In the genomic region with DNA sequence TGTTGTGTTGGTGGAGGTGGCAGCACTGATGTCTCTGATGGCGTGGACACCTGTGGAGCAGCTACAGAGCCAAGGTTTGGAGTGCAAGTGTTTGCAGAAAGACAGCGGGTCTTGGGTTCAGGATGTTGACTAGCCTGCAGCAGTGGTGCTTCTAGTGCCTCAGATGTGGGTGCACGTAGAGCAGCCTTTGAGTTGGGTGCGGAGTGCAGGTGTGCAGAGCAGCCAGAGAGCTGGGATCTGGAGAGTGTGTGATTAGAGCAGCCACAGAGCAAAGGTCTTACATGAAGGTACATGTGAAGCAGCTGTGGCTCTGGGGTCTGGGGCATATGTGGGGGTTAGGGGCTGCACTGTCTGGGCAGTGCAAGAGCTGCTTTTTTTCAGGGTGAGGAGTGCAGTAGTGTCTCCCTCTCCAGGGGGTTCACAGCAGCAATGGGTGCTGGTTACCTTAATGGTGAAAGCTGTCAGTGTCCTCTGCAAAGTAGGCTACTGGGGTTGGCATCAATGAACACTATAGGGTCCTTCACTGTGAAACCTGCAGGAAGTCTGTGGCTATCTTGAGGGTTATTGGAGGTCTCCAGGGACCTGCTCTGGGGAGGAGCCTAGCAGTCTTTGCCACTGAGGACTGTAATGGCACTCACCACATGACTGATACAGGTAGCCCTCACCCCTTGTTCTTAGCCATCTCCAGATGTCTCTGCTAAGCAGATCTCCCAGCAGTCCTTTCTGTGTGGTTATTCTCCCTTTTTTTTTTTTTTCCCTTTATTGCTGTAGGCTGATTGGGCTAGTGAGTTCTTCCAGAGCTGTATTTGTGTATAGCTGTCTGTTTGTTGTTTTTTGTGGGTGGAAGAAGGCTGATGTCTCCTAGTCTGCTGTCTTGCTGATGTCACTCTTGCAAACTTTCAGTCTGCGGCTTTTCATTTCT, we compare ENCODE assay signal across 8 cellular contexts. TPM values are rescaled to one million over a fixed set of nuclear protein-coding genes. Genes with fewer than 3 reads are reported as not detected.
DNase-seq lines count a peak whose midpoint lies in the region; ATAC-seq, FAIRE-seq and TF ChIP-seq lines count a peak whose summit lies in the region.

No MANE protein-coding gene starts in this region.

- no peak overlapping the region for H3K4me3 ChIP-seq in small intestine (ENCODE audit: low read depth in 1 of 2, low read length in 2 of 2)
- no peak overlapping the region for H3K4me3 ChIP-seq in right atrium auricular region

- H3K4me1 ChIP-seq in small intestine (ENCODE audit: control insufficient read depth in 2 of 2, insufficient read depth in 1 of 2, low read depth in 1 of 2, low read length in 1 of 2) = peaks cover 0 to 4% of the 10 kb centered on the region in 2 donors
- no peaks in the 10 kb centered on the region for H3K4me1 ChIP-seq in right atrium auricular region

- H3K9me3 Mint-ChIP-seq in activated CD8-positive, alpha-beta memory T cell treated with anti-CD3 and anti-CD28 coated beads, Interleukin-2, amount 10 ng/mL, durations not matched to agents 7 days and 5 days (ENCODE audit: low read depth) = peaks cover 2% of the 10 kb centered on the region
- no peaks in the 10 kb centered on the region for H3K9me3 Mint-ChIP-seq in activated CD4-positive, alpha-beta memory T cell treated with anti-CD3 and anti-CD28 coated beads, Interleukin-2, amount 10 ng/mL, durations not matched to agents 7 days and 5 days

- H3K9me3 ChIP-seq in small intestine (ENCODE audit: control insufficient read depth, low read depth) (no peaks in the 10 kb centered on the region), right atrium auricular region (peaks cover 0 to 7% of the 10 kb centered on the region in 2 donors)

- peak; percentile 69 for DNase-seq in activated CD8-positive, alpha-beta memory T cell treated with anti-CD3 and anti-CD28 coated beads, Interleukin-2, amount 10 ng/mL, durations not matched to agents 7 days and 5 days
- no peak for DNase-seq in activated CD8-positive, alpha-beta memory T cell treated with anti-CD3 and anti-CD28 coated beads for 24 hours
- no peak for DNase-seq in activated CD4-positive, alpha-beta memory T cell treated with anti-CD3 and anti-CD28 coated beads, Interleukin-2, amount 10 ng/mL, durations not matched to agents 7 days and 5 days
- DNase-seq in small intestine = peak; percentile 16
- DNase-seq in stimulated activated CD4-positive, alpha-beta T cell treated with anti-CD3 and anti-CD28 coated beads, Interleukin-2, amount 100 ng/mL, for 24 hours = no peak
- DNase-seq in right atrium auricular region (ENCODE audit: low spot score) = no peak

- peaks cover 9 to 27% of the 10 kb centered on the region in 2 donors for H3K36me3 ChIP-seq in small intestine (ENCODE audit: control insufficient read depth in 2 of 2, insufficient read depth in 2 of 2, low read length in 2 of 2)
- H3K36me3 ChIP-seq in right atrium auricular region = peaks cover 53% of the 10 kb centered on the region

- CTCF ChIA-PET in activated CD8-positive, alpha-beta memory T cell treated with anti-CD3 and anti-CD28 coated beads, Interleukin-2, amount 10 ng/mL, durations not matched to agents 7 days and 5 days (lab: Charles Lee) = interaction anchor here (0.7 to 1.9 kb wide), 6 partner anchors 11 to 250 kb away, joined by 3 to 10 read pairs (median 3); no protein-coding TSS in a partner anchor
- CTCF ChIA-PET in activated CD4-positive, alpha-beta memory T cell treated with anti-CD3 and anti-CD28 coated beads, Interleukin-2, amount 10 ng/mL, durations not matched to agents 7 days and 5 days (lab: Charles Lee) = interaction anchor here (1.0 to 2.2 kb wide), 3 partner anchors 19 to 29 kb away, joined by 5 to 9 read pairs (median 8); no protein-coding TSS in a partner anchor

- peaks cover 69% of the 10 kb centered on the region for H3K36me3 Mint-ChIP-seq in activated CD8-positive, alpha-beta memory T cell treated with anti-CD3 and anti-CD28 coated beads, Interleukin-2, amount 10 ng/mL, durations not matched to agents 7 days and 5 days
- peaks cover 72% of the 10 kb centered on the region for H3K36me3 Mint-ChIP-seq in activated CD4-positive, alpha-beta memory T cell treated with anti-CD3 and anti-CD28 coated beads, Interleukin-2, amount 10 ng/mL, durations not matched to agents 7 days and 5 days (ENCODE audit: low read depth)

- H3K27me3 ChIP-seq in small intestine (ENCODE audit: control insufficient read depth in 2 of 2, insufficient read depth in 2 of 2, low read length in 2 of 2) (no peaks in the 10 kb centered on the region), right atrium auricular region (no peaks in the 10 kb centered on the region)

- POLR2A ChIA-PET in activated CD4-positive, alpha-beta memory T cell treated with anti-CD3 and anti-CD28 coated beads, Interleukin-2, amount 10 ng/mL, durations not matched to agents 7 days and 5 days (lab: Charles Lee) = no interaction called here

- 74 to 90% (median 77%) methylated on average over 5 of the region's 5 CpGs for WGBS in small intestine, 3 donors

- no peak for FAIRE-seq in small intestine (lab: Jason Lieb, UNC)

- no peak overlapping the region for H3K27ac ChIP-seq in small intestine (ENCODE audit: low read depth in 1 of 2, low read length in 1 of 2)
- H3K27ac ChIP-seq in right atrium auricular region = no peak overlapping the region

- TF ChIP-seq CTCF in right atrium auricular region (IDR thresholded peaks at IDR 0.05) = no peak

- peaks cover 40% of the 10 kb centered on the region for H3K4me1 Mint-ChIP-seq in activated CD8-positive, alpha-beta memory T cell treated with anti-CD3 and anti-CD28 coated beads, Interleukin-2, amount 10 ng/mL, durations not matched to agents 7 days and 5 days
- H3K4me1 Mint-ChIP-seq in activated CD4-positive, alpha-beta memory T cell treated with anti-CD3 and anti-CD28 coated beads, Interleukin-2, amount 10 ng/mL, durations not matched to agents 7 days and 5 days = peaks cover 37% of the 10 kb centered on the region

- H3K4me3 Mint-ChIP-seq in activated CD8-positive, alpha-beta memory T cell treated with anti-CD3 and anti-CD28 coated beads, Interleukin-2, amount 10 ng/mL, durations not matched to agents 7 days and 5 days = peak overlapping the region; percentile 1
- no peak overlapping the region for H3K4me3 Mint-ChIP-seq in activated CD4-positive, alpha-beta memory T cell treated with anti-CD3 and anti-CD28 coated beads, Interleukin-2, amount 10 ng/mL, durations not matched to agents 7 days and 5 days

- ATAC-seq in activated CD8-positive, alpha-beta memory T cell treated with anti-CD3 and anti-CD28 coated beads, Interleukin-2, amount 10 ng/mL, durations not matched to agents 7 days and 5 days = peak; percentile 84
- peak; percentile 96 for ATAC-seq in HG03097 (IDR thresholded peaks at IDR 0.05; ENCODE audit: low FRiP score, unreplicated experiment)
- no peak for ATAC-seq in GM18519 (IDR thresholded peaks at IDR 0.05; ENCODE audit: low FRiP score, unreplicated experiment)

- H3K27me3 Mint-ChIP-seq in activated CD8-positive, alpha-beta memory T cell treated with anti-CD3 and anti-CD28 coated beads, Interleukin-2, amount 10 ng/mL, durations not matched to agents 7 days and 5 days = no peaks in the 10 kb centered on the region
- no peaks in the 10 kb centered on the region for H3K27me3 Mint-ChIP-seq in activated CD4-positive, alpha-beta memory T cell treated with anti-CD3 and anti-CD28 coated beads, Interleukin-2, amount 10 ng/mL, durations not matched to agents 7 days and 5 days

- peak overlapping the region; percentile 68 for H3K27ac Mint-ChIP-seq in activated CD8-positive, alpha-beta memory T cell treated with anti-CD3 and anti-CD28 coated beads, Interleukin-2, amount 10 ng/mL, durations not matched to agents 7 days and 5 days
- peak overlapping the region; percentile 33 for H3K27ac Mint-ChIP-seq in activated CD4-positive, alpha-beta memory T cell treated with anti-CD3 and anti-CD28 coated beads, Interleukin-2, amount 10 ng/mL, durations not matched to agents 7 days and 5 days

RNA-seq across cellular contexts. Expression of a gene that starts 14.3 kb away (rescaled TPM):
- 10 to 100 TPM; 30.7 to 30.9 TPM for total RNA-seq in activated CD8-positive, alpha-beta memory T cell treated with anti-CD3 and anti-CD28 coated beads, Interleukin-2, amount 10 ng/mL, durations not matched to agents 7 days and 5 days
- total RNA-seq in activated CD4-positive, alpha-beta memory T cell treated with anti-CD3 and anti-CD28 coated beads, Interleukin-2, amount 10 ng/mL, durations not matched to agents 7 days and 5 days = 10 to 100 TPM; 36.0 to 39.7 TPM
- polyA plus RNA-seq in small intestine = 10 to 100 TPM; 22.1 to 38.5 (median 28.9) TPM
- total RNA-seq in right atrium auricular region = 10 to 100 TPM; 31.5 to 36.8 TPM

RNA-seq across cellular contexts. Expression of a gene that starts 44.1 kb away (rescaled TPM):
- 100 to 1,000 TPM in 1 of 2 experiments, 10 to 100 TPM in 1; 46.4 to 231 TPM for total RNA-seq in activated CD8-positive, alpha-beta memory T cell treated with anti-CD3 and anti-CD28 coated beads, Interleukin-2, amount 10 ng/mL, durations not matched to agents 7 days and 5 days
- 10 to 100 TPM; 79.0 to 80.0 TPM for total RNA-seq in activated CD4-positive, alpha-beta memory T cell treated with anti-CD3 and anti-CD28 coated beads, Interleukin-2, amount 10 ng/mL, durations not matched to agents 7 days and 5 days
- polyA plus RNA-seq in small intestine = 10 to 100 TPM; 25.6 to 49.0 (median 32.4) TPM
- 1 to 10 TPM; 3.6 to 9.1 TPM for total RNA-seq in right atrium auricular region

Comparison
In these comparisons a context has a peak if more than half of its experiments do, and no peak if none do; other contexts are left out.
1. DNase-seq: peak in activated CD8-positive, alpha-beta memory T cell treated with anti-CD3 and anti-CD28 coated beads, Interleukin-2, amount 10 ng/mL, durations not matched to agents 7 days and 5 days (single experiment) and small intestine (single experiment); none in activated CD8-positive, alpha-beta memory T cell treated with anti-CD3 and anti-CD28 coated beads for 24 hours (single experiment), activated CD4-positive, alpha-beta memory T cell treated with anti-CD3 and anti-CD28 coated beads, Interleukin-2, amount 10 ng/mL, durations not matched to agents 7 days and 5 days (single experiment), stimulated activated CD4-positive, alpha-beta T cell treated with anti-CD3 and anti-CD28 coated beads, Interleukin-2, amount 100 ng/mL, for 24 hours (0 of 2) and right atrium auricular region (single experiment).
2. RNA of a gene that starts 44.1 kb away (total RNA-seq): 46.4 to 231 TPM in activated CD8-positive, alpha-beta memory T cell treated with anti-CD3 and anti-CD28 coated beads, Interleukin-2, amount 10 ng/mL, durations not matched to agents 7 days and 5 days and 79.0 to 80.0 TPM in activated CD4-positive, alpha-beta memory T cell treated with anti-CD3 and anti-CD28 coated beads, Interleukin-2, amount 10 ng/mL, durations not matched to agents 7 days and 5 days; 3.6 to 9.1 TPM in right atrium auricular region; every median in the first group is over 4 times any median in the second.